ENCODE assay signal across 8 cellular contexts in the genomic region with DNA sequence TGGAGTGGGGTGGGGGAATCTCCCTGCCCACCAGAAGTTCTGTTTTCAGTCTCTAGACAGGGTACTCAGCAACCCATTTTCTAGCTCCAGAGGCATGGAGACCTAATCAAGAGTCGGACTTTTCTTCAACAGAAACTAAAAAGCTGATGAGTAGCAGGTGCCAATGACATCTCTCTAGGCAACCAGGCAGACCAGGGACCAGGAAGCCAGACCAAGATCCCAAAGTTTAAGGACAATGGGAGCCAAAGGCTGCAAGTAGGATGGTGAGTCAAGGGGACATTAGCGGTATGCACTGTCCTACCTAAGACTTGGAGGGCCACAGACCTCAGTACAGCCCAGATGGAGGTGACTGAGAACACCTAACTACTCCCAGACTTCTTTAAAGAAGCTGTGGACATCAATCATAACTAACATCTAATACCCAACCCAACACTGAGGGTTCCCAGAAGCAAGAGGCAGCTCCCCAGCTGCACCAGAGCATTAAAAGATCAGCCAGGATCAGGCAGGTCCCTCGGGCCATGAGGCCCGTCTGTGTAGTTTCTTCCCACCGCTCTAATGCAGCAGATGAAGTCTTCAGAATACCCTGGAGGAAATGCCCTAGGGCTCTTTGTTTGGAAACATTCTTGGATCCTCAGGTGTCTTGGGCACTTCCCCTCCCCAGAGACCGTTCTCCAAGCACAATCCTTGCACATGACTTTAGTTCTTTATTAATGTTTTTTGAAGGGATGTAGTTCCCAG. TPM values are rescaled to one million over a fixed set of nuclear protein-coding genes. Genes with fewer than 3 reads are reported as not detected.
DNase-seq lines count a peak whose midpoint lies in the region; ATAC-seq and TF ChIP-seq lines count a peak whose summit lies in the region.

No MANE protein-coding gene starts in this region.

- peaks cover 12% of the 10 kb centered on the region for H3K36me3 Mint-ChIP-seq in natural killer cell treated with Interleukin-12 subunit alpha and Interleukin-12 subunit beta and Interleukin-15 and Interleukin-18, amount 100 ng/mL, for 72 hours

- no peaks in the 10 kb centered on the region for H3K27me3 Mint-ChIP-seq in natural killer cell treated with Interleukin-12 subunit alpha and Interleukin-12 subunit beta and Interleukin-15 and Interleukin-18, amount 100 ng/mL, for 72 hours

- H3K4me3 ChIP-seq in LNCaP clone FGC (ENCODE audit: low read depth, low read length): peak overlapping the region; percentile 99
- peak overlapping the region; percentile 57 to 97 (median 84) for H3K4me3 ChIP-seq in dorsolateral prefrontal cortex

- no peaks in the 10 kb centered on the region for H3K9me3 Mint-ChIP-seq in natural killer cell treated with Interleukin-12 subunit alpha and Interleukin-12 subunit beta and Interleukin-15 and Interleukin-18, amount 100 ng/mL, for 72 hours

- DNase-seq in LNCaP clone FGC (ENCODE audit: low read depth) (no peak), dorsolateral prefrontal cortex (no peak), GOT3 (lab: John Stamatoyannopoulos, UW) (no peak), COLO829 (ENCODE audit: low spot score) (no peak)
- DNase-seq in natural killer cell treated with Interleukin-12 subunit alpha and Interleukin-12 subunit beta and Interleukin-15 and Interleukin-18, amount 100 ng/mL, for 72 hours (ENCODE audit: low spot score): no peak
- no peak for DNase-seq in activated CD4-positive, CD25-positive, alpha-beta regulatory T cell treated with anti-CD3 and anti-CD28 coated beads, Interleukin-2, amount 50 U/mL, for 72 hours

- peak overlapping the region; percentile 92 for H3K4me3 Mint-ChIP-seq in natural killer cell treated with Interleukin-12 subunit alpha and Interleukin-12 subunit beta and Interleukin-15 and Interleukin-18, amount 100 ng/mL, for 72 hours

- H3K4me1 Mint-ChIP-seq in natural killer cell treated with Interleukin-12 subunit alpha and Interleukin-12 subunit beta and Interleukin-15 and Interleukin-18, amount 100 ng/mL, for 72 hours (ENCODE audit: low read depth in 2 of 2): peaks cover 14 to 27% of the 10 kb centered on the region in 2 donors

- H3K27me3 ChIP-seq in dorsolateral prefrontal cortex: peaks cover 0 to 4% (median 0%) of the 10 kb centered on the region in 45 donors

- H3K27ac ChIP-seq in C4-2B: peak overlapping the region; percentile 87
- peak overlapping the region in 52 of 59 donors; percentile 42 to 94 (median 85) for H3K27ac ChIP-seq in dorsolateral prefrontal cortex

- TF ChIP-seq CTCF in C4-2B (conservative IDR thresholded peaks at IDR 0.05) (no peak), LNCaP clone FGC (IDR thresholded peaks at IDR 0.05; ENCODE audit: control insufficient read depth, extremely low read depth, insufficient read depth) (no peak), dorsolateral prefrontal cortex (IDR thresholded peaks at IDR 0.05 in 54 of 56, conservative IDR thresholded peaks at IDR 0.05 in 2 of 56; ENCODE audit: low read depth in 1 of 56, partially characterized antibody in 56 of 56) (no peak)

- intact Hi-C loops in dorsolateral prefrontal cortex (cut with DNase I): no loop called here

- H3K27ac Mint-ChIP-seq in natural killer cell treated with Interleukin-12 subunit alpha and Interleukin-12 subunit beta and Interleukin-15 and Interleukin-18, amount 100 ng/mL, for 72 hours: peak overlapping the region; percentile 90 to 95

- no peak for ATAC-seq in natural killer cell treated with Interleukin-12 subunit alpha and Interleukin-12 subunit beta and Interleukin-15 and Interleukin-18, amount 100 ng/mL, for 72 hours
- ATAC-seq in GM21528 (IDR thresholded peaks at IDR 0.05; ENCODE audit: low FRiP score, unreplicated experiment): no peak

RNA-seq across cellular contexts. Expression of a gene that starts 1.0 kb away (rescaled TPM):
- total RNA-seq in dorsolateral prefrontal cortex: 10 to 100 TPM in 111 of 120 experiments, 1 to 10 TPM in 9; 8.3 to 19.2 (median 13.6) TPM
- total RNA-seq in natural killer cell treated with Interleukin-12 subunit alpha and Interleukin-12 subunit beta and Interleukin-15 and Interleukin-18, amount 100 ng/mL, for 72 hours: 10 to 100 TPM; 21.0 to 24.7 TPM

RNA-seq across cellular contexts. Expression of a gene that starts 6.2 kb away (rescaled TPM):
- total RNA-seq in dorsolateral prefrontal cortex: 10 to 100 TPM in 119 of 120 experiments, 1 to 10 TPM in 1; 8.7 to 33.5 (median 21.1) TPM
- 1 to 10 TPM; 1.3 to 3.1 TPM for total RNA-seq in natural killer cell treated with Interleukin-12 subunit alpha and Interleukin-12 subunit beta and Interleukin-15 and Interleukin-18, amount 100 ng/mL, for 72 hours

RNA-seq across cellular contexts. Expression of a gene that starts 32.3 kb away (rescaled TPM):
- total RNA-seq in dorsolateral prefrontal cortex: 100 to 1,000 TPM in 26 of 120 experiments, 10 to 100 TPM in 94; 38.5 to 204 (median 77.6) TPM
- total RNA-seq in natural killer cell treated with Interleukin-12 subunit alpha and Interleukin-12 subunit beta and Interleukin-15 and Interleukin-18, amount 100 ng/mL, for 72 hours: not detected

RNA-seq across cellular contexts. Expression of a gene that starts 44.5 kb away (rescaled TPM):
- total RNA-seq in dorsolateral prefrontal cortex: 10 to 100 TPM; 46.6 to 83.3 (median 64.9) TPM
- 10 to 100 TPM; 54.4 to 65.0 TPM for total RNA-seq in natural killer cell treated with Interleukin-12 subunit alpha and Interleukin-12 subunit beta and Interleukin-15 and Interleukin-18, amount 100 ng/mL, for 72 hours

Comparison
In these comparisons a context has a peak if more than half of its experiments do, and no peak if none do; other contexts are left out.
1. RNA of a gene that starts 32.3 kb away (total RNA-seq): 38.5 to 204 TPM in dorsolateral prefrontal cortex; not detected in natural killer cell treated with Interleukin-12 subunit alpha and Interleukin-12 subunit beta and Interleukin-15 and Interleukin-18, amount 100 ng/mL, for 72 hours; every median in the first group is over 10 times any median in the second.